In the genomic region with DNA sequence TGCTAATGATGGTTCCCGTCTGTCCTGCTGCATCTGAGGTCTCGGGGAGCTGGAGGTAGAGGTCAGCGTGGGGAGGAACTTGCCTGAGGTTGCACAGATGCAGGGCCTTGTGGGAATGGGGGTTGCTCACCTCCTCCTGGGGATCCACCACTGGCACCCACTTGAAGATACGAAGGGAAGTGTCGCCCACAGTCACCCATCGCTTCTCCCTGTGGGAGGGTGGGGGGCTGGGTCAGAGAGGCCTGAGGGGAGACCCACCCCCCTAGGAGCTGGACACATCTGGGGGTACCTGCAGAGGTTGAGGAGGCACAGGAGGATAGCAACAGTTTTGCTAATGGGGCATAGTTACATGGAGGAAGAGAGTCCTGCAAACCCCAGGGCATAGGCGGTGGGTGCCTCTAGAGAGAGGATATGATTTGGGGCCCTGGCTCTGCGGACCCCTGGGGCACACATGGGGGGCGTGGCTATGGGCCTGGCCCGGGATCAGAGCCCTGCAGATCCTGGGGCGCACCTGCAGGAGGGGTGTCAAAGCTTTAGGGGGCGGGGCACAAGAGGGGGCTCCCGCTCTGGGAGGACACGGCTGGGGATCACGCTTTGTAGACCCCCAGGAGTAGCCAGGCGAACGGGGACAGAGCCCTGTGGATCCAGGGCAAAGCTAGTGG, we compare ENCODE assay signal across 1 cellular context.
TF ChIP-seq lines count a peak whose summit lies in the region.

No MANE protein-coding gene starts in this region.

TF ChIP-seq in IMR-90, 13 proteins besides CTCF, POLR2A, EP300 and RAD21:
- TF ChIP-seq, protein P1, sequence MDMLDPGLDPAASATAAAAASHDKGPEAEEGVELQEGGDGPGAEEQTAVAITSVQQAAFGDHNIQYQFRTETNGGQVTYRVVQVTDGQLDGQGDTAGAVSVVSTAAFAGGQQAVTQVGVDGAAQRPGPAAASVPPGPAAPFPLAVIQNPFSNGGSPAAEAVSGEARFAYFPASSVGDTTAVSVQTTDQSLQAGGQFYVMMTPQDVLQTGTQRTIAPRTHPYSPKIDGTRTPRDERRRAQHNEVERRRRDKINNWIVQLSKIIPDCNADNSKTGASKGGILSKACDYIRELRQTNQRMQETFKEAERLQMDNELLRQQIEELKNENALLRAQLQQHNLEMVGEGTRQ (IDR thresholded peaks at IDR 0.05; ENCODE audit: low read depth, low read length): no peak
- TF ChIP-seq CEBPB (IDR thresholded peaks at IDR 0.05; ENCODE audit: low read depth, low read length) (no peak), MAZ (IDR thresholded peaks at IDR 0.05; ENCODE audit: borderline replicate concordance, low read depth, low read length) (no peak), RFX5 (IDR thresholded peaks at IDR 0.05; ENCODE audit: low read depth, low read length) (no peak), MXI1 (IDR thresholded peaks at IDR 0.05; ENCODE audit: borderline replicate concordance, low read depth, low read length) (no peak), RCOR1 (IDR thresholded peaks at IDR 0.05; ENCODE audit: insufficient replicate concordance, low read length) (no peak), SMC3 (IDR thresholded peaks at IDR 0.05; ENCODE audit: low read depth, low read length) (no peak), CHD1 (IDR thresholded peaks at IDR 0.05; ENCODE audit: low read depth, low read length) (no peak), BHLHE40 (IDR thresholded peaks at IDR 0.05; ENCODE audit: low read depth, low read length) (no peak), NFE2L2 (IDR thresholded peaks at IDR 0.05; ENCODE audit: low read depth, low read length) (no peak), MAFK (IDR thresholded peaks at IDR 0.05; ENCODE audit: low read depth, low read length) (no peak), FOS (IDR thresholded peaks at IDR 0.05; ENCODE audit: low read depth, low read length) (no peak)
- TF ChIP-seq, protein P2, sequence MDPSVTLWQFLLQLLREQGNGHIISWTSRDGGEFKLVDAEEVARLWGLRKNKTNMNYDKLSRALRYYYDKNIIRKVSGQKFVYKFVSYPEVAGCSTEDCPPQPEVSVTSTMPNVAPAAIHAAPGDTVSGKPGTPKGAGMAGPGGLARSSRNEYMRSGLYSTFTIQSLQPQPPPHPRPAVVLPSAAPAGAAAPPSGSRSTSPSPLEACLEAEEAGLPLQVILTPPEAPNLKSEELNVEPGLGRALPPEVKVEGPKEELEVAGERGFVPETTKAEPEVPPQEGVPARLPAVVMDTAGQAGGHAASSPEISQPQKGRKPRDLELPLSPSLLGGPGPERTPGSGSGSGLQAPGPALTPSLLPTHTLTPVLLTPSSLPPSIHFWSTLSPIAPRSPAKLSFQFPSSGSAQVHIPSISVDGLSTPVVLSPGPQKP (IDR thresholded peaks at IDR 0.05; ENCODE audit: borderline replicate concordance, low read depth, low read length): no peak
